8 cellular contexts compared by ENCODE assay signal in the genomic region with DNA sequence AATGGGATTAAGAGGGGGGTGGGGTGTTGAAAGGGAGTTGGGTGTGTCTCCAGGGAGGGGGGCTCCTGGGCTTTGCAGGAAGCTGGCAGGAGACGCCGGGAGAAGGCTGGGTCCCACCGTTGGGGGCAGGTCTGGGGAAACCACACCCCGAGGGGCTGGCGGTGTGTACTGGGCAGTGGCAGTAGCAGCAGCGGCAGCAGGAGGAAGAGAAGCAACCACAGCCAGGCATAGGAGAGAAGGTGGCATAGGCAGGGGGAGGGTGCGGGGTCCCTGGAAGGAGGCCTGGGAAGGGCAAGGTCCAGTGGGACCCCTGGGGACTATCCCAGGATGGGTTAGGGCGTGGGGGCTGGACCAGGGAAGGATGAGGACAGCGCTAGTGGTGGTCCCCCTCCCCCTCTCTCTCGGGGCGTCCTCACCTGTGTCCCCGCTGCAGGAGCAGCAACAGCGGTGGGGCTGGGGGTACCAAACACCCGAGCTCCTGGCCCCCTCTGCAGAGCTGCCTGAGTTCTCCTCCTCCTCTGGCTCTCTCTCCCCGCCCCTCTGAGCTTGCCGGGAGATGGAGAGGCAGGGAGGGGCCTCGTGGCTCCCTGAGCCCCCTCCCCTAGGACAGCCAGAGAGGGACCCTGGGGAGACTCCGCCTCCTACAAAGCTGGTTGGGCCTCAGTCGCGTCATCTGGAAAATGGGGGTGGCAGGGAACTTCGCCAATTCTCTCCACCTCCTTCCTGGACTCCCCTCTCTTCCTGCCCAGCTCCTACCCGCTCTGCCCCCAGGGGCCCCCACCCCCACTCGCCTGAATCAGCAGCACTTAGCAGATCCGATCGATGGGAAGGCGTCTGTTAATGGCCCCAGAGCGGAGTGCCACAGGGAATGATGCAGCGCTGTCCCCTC. TPM values are rescaled to one million over a fixed set of nuclear protein-coding genes. Genes with fewer than 3 reads are reported as not detected.
DNase-seq lines count a peak whose midpoint lies in the region; ATAC-seq, FAIRE-seq and TF ChIP-seq lines count a peak whose summit lies in the region.
"Had no signal": no experiment of that assay in that cellular context is flagged by ENCODE, and none has a peak within 500 bp of the region (broad histone marks: within the 10 kb centered on the region; RNA-seq: fewer than 3 reads in every experiment).

A gene (minus strand): TSS at position 520 of the 889 bp plus-strand sequence. CDS start 1,573 bp downstream, outside the sequence.

- no peak for TF ChIP-seq POLR2A in GM12891 (IDR thresholded peaks at IDR 0.05; ENCODE audit: low read depth, low read length)

- H3K4me1 ChIP-seq in NT2/D1 (ENCODE audit: insufficient read depth, insufficient read length) (peaks cover 5% of the 10 kb centered on the region), mesodermal cell (ENCODE audit: control insufficient read depth, insufficient read depth, low read length, poor library complexity, severe bottlenecking) (peaks cover 8% of the 10 kb centered on the region), upper lobe of right lung (no peaks in the 10 kb centered on the region)

- DNase-seq in GM12891 (ENCODE audit: insufficient read length, low spot score): no peak
- DNase-seq in NT2/D1 (ENCODE audit: low read depth, low spot score): no peak
- DNase-seq in endothelial cell (ENCODE audit: low spot score): peak; percentile 25
- no peak for DNase-seq in upper lobe of right lung
- no peak for DNase-seq in NCI-H2196 (lab: John Stamatoyannopoulos, UW; ENCODE audit: unreplicated experiment)
- DNase-seq in T-helper 9 cell: no peak

- H3K36me3 ChIP-seq in NT2/D1 (ENCODE audit: insufficient read depth, insufficient read length, low read length): peaks cover 46% of the 10 kb centered on the region
- peaks cover 4% of the 10 kb centered on the region for H3K36me3 ChIP-seq in mesodermal cell (ENCODE audit: control insufficient read depth, insufficient read depth, low read length)
- H3K36me3 ChIP-seq in upper lobe of right lung: no peaks in the 10 kb centered on the region
- H3K36me3 ChIP-seq: SJSA1 had no signal

- no peaks in the 10 kb centered on the region for H3K9me3 ChIP-seq in NT2/D1 (ENCODE audit: insufficient read depth, low read length)
- no peaks in the 10 kb centered on the region for H3K9me3 ChIP-seq in mesodermal cell (ENCODE audit: control insufficient read depth, low read length)
- no peaks in the 10 kb centered on the region for H3K9me3 ChIP-seq in upper lobe of right lung
- H3K9me3 ChIP-seq: SJSA1 had no signal

- TF ChIP-seq CTCF in endothelial cell (IDR thresholded peaks at IDR 0.05; ENCODE audit: unreplicated experiment) (no peak), upper lobe of right lung (IDR thresholded peaks at IDR 0.05) (no peak)

- intact Hi-C loops in upper lobe of right lung (cut with DNase I): no loop called here

- peaks cover 8% of the 10 kb centered on the region for H3K27me3 Mint-ChIP-seq in endothelial cell (ENCODE audit: unreplicated experiment)

- 23 to 33% methylated on average over 1 to 6 of the region's 28 CpGs for WGBS in mesodermal cell (ENCODE audit: insufficient coverage in 2 of 2), 2 experiments

- H3K9ac ChIP-seq in NT2/D1 (ENCODE audit: insufficient read length, low read depth): peak within 1 kb of the TSS; percentile 82

- H3K27ac Mint-ChIP-seq in endothelial cell (ENCODE audit: unreplicated experiment): no peak within 1 kb of the TSS

- no peak within 1 kb of the TSS for H3K27ac ChIP-seq in mesodermal cell (ENCODE audit: low read depth, low read length, severe bottlenecking)
- H3K27ac ChIP-seq in upper lobe of right lung: peak within 1 kb of the TSS; percentile 24
- H3K27ac ChIP-seq: SJSA1 had no signal

- H3K4me3 Mint-ChIP-seq in endothelial cell (ENCODE audit: unreplicated experiment): peak within 1 kb of the TSS; percentile 56

- H3K27me3 ChIP-seq in NT2/D1 (ENCODE audit: insufficient read depth, insufficient read length): no peaks in the 10 kb centered on the region
- H3K27me3 ChIP-seq in upper lobe of right lung: no peaks in the 10 kb centered on the region
- H3K27me3 ChIP-seq: SJSA1 had no signal

- peaks cover 19% of the 10 kb centered on the region for H3K36me3 Mint-ChIP-seq in endothelial cell (ENCODE audit: low read depth, unreplicated experiment)

- peaks cover 5% of the 10 kb centered on the region for H3K4me1 Mint-ChIP-seq in endothelial cell (ENCODE audit: unreplicated experiment)

- ATAC-seq in upper lobe of right lung: peak; percentile 40

- peak within 1 kb of the TSS; percentile 61 for H3K4me3 ChIP-seq in NT2/D1 (ENCODE audit: insufficient read length, low read depth)
- H3K4me3 ChIP-seq in mesodermal cell (ENCODE audit: extremely low read depth, insufficient read depth, low read length, poor library complexity, severe bottlenecking): peak within 1 kb of the TSS; percentile 28
- H3K4me3 ChIP-seq in upper lobe of right lung: peak within 1 kb of the TSS; percentile 33
- H3K4me3 ChIP-seq: SJSA1 had no signal

- no peaks in the 10 kb centered on the region for H3K9me3 Mint-ChIP-seq in endothelial cell (ENCODE audit: unreplicated experiment)

- peak; percentile 86 for FAIRE-seq in GM12891 (lab: Jason Lieb, UNC)

TF ChIP-seq in GM12891, 5 proteins besides CTCF, POLR2A, EP300 and RAD21:
- TF ChIP-seq TAF1 (IDR thresholded peaks at IDR 0.05; ENCODE audit: low read depth, low read length): no peak
- no peak for TF ChIP-seq POU2F2 (IDR thresholded peaks at IDR 0.05; ENCODE audit: low read depth, low read length)
- no peak for TF ChIP-seq POLR2AphosphoS5 (IDR thresholded peaks at IDR 0.05; ENCODE audit: low read depth, low read length)
- TF ChIP-seq PAX5 (IDR thresholded peaks at IDR 0.05; ENCODE audit: insufficient read depth, low read length, severe bottlenecking): no peak
- TF ChIP-seq SPI1 (IDR thresholded peaks at IDR 0.05; ENCODE audit: low read depth, low read length): no peak
TF ChIP-seq in GM12891: peak in this region for 0.

RNA-seq across cellular contexts. Expression of the gene that starts here (rescaled TPM):
- polyA plus RNA-seq in GM12891 (2012; ENCODE audit: low read depth, missing spikeins): 0.86 TPM
- total RNA-seq in endothelial cell (ENCODE audit: unreplicated experiment) (6.0 TPM), upper lobe of right lung (1.2 TPM)
- 5.7 TPM for polyA plus RNA-seq in mesodermal cell (2013, experiment 1 of 2)
- polyA plus RNA-seq in mesodermal cell (2013, experiment 2 of 2): 4.8 TPM
